11 cellular contexts compared by ENCODE assay signal in genomic region chr5:172413601-172414000, GRCh38. TPM values are rescaled to one million over a fixed set of nuclear protein-coding genes. Genes with fewer than 3 reads are reported as not detected.
DNase-seq lines count a peak whose midpoint lies in the region; ATAC-seq and TF ChIP-seq lines count a peak whose summit lies in the region.
"Had no signal": no experiment of that assay in that cellular context is flagged by ENCODE, and none has a peak within 500 bp of the region (broad histone marks: within the 10 kb centered on the region; RNA-seq: fewer than 3 reads in every experiment).

No MANE protein-coding gene starts in this region.

- no peak overlapping the region for H3K4me3 Mint-ChIP-seq in WTC11
- peak overlapping the region; percentile 36 for H3K4me3 Mint-ChIP-seq in glutamatergic neuron (ENCODE audit: unreplicated experiment)
- H3K4me3 Mint-ChIP-seq: activated T-cell treated with anti-CD3 and anti-CD28 coated beads, Interleukin-2, amount 50 U/mL, for 4 hours had no signal

- H3K36me3 ChIP-seq in stomach smooth muscle (ENCODE audit: control insufficient read depth in 2 of 2, insufficient read depth in 2 of 2, low read length in 2 of 2): no peaks in the 10 kb centered on the region

- no peak overlapping the region for H3K9ac ChIP-seq in stomach smooth muscle (ENCODE audit: low read length in 2 of 2)

- DNase-seq in WTC11 (ENCODE audit: low spot score): no peak
- no peak for DNase-seq in glutamatergic neuron
- no peak for DNase-seq in stimulated activated CD4-positive, alpha-beta T cell treated with anti-CD3 and anti-CD28 coated beads, Interleukin-15, amount 100 ng/mL, for 24 hours
- no peak for DNase-seq in NCI-H1105 treated with DMSO at 0.1 percent for 48 hours (lab: John Stamatoyannopoulos, UW)
- no peak for DNase-seq in hippocampal formation (lab: John Stamatoyannopoulos, UW)
- DNase-seq: activated T-cell treated with anti-CD3 and anti-CD28 coated beads, Interleukin-2, amount 50 U/mL, for 4 hours; NCI-H446; SHP77 had no signal

- H3K27me3 ChIP-seq in stomach smooth muscle (ENCODE audit: control insufficient read depth in 1 of 2, insufficient read depth in 2 of 2, low read length in 2 of 2): no peaks in the 10 kb centered on the region

- H3K27ac ChIP-seq in C4-2B (peak overlapping the region; percentile 63), stomach smooth muscle (ENCODE audit: low read length) (peak overlapping the region; percentile 85)

- ATAC-seq in WTC11: no peak
- ATAC-seq in HG02763 (IDR thresholded peaks at IDR 0.05; ENCODE audit: unreplicated experiment): no peak
- ATAC-seq: activated T-cell treated with anti-CD3 and anti-CD28 coated beads, Interleukin-2, amount 50 U/mL, for 4 hours had no signal

- no peak overlapping the region for H3K4me3 ChIP-seq in stomach smooth muscle (ENCODE audit: low read length in 2 of 2)

- peaks cover 29% of the 10 kb centered on the region for H3K36me3 Mint-ChIP-seq in WTC11
- H3K36me3 Mint-ChIP-seq in glutamatergic neuron (ENCODE audit: unreplicated experiment): no peaks in the 10 kb centered on the region

- no peaks in the 10 kb centered on the region for H3K9me3 ChIP-seq in stomach smooth muscle (ENCODE audit: control insufficient read depth in 2 of 2, low read length in 2 of 2)

- H3K4me1 ChIP-seq in stomach smooth muscle (ENCODE audit: control insufficient read depth, insufficient read depth, low read length): peaks cover 71% of the 10 kb centered on the region

- POLR2A ChIA-PET in WTC11 (lab: Charles Lee): no interaction called here

- H3K27ac Mint-ChIP-seq in WTC11 (peak overlapping the region; percentile 38; the same call in 1 of the 2 replicates), glutamatergic neuron (ENCODE audit: unreplicated experiment) (peak overlapping the region; percentile 83)

- H3K27me3 Mint-ChIP-seq in WTC11 (ENCODE audit: low read depth) (no peaks in the 10 kb centered on the region), glutamatergic neuron (ENCODE audit: unreplicated experiment) (peaks cover 3% of the 10 kb centered on the region)

- H3K9me3 Mint-ChIP-seq in WTC11 (no peaks in the 10 kb centered on the region; the same call in 1 of the 2 replicates), glutamatergic neuron (ENCODE audit: unreplicated experiment) (peaks cover 11% of the 10 kb centered on the region)
- H3K9me3 Mint-ChIP-seq: activated T-cell treated with anti-CD3 and anti-CD28 coated beads, Interleukin-2, amount 50 U/mL, for 4 hours had no signal

- no peak for TF ChIP-seq CTCF in C4-2B (conservative IDR thresholded peaks at IDR 0.05)
- no peak for TF ChIP-seq CTCF in WTC11 (IDR thresholded peaks at IDR 0.05)
- no peak for TF ChIP-seq CTCF in glutamatergic neuron (IDR thresholded peaks at IDR 0.05; ENCODE audit: partially characterized antibody, unreplicated experiment)

- H3K4me1 Mint-ChIP-seq in WTC11: peaks cover 13% of the 10 kb centered on the region; the same call in 1 of the 2 replicates
- peaks cover 48% of the 10 kb centered on the region for H3K4me1 Mint-ChIP-seq in glutamatergic neuron (ENCODE audit: low read depth, unreplicated experiment)

- CTCF ChIA-PET in WTC11 (lab: Charles Lee): no interaction called here

TF ChIP-seq in WTC11, 78 proteins besides CTCF, POLR2A, EP300 and RAD21:
- TF ChIP-seq ZMAT4 (CRISPR knock-in tag; IDR thresholded peaks at IDR 0.05) (no peak), AR (CRISPR knock-in tag; IDR thresholded peaks at IDR 0.05) (no peak), RORB (CRISPR knock-in tag; IDR thresholded peaks at IDR 0.05) (no peak), ZNF232 (CRISPR knock-in tag; IDR thresholded peaks at IDR 0.05) (no peak)
- TF ChIP-seq, protein P1, sequence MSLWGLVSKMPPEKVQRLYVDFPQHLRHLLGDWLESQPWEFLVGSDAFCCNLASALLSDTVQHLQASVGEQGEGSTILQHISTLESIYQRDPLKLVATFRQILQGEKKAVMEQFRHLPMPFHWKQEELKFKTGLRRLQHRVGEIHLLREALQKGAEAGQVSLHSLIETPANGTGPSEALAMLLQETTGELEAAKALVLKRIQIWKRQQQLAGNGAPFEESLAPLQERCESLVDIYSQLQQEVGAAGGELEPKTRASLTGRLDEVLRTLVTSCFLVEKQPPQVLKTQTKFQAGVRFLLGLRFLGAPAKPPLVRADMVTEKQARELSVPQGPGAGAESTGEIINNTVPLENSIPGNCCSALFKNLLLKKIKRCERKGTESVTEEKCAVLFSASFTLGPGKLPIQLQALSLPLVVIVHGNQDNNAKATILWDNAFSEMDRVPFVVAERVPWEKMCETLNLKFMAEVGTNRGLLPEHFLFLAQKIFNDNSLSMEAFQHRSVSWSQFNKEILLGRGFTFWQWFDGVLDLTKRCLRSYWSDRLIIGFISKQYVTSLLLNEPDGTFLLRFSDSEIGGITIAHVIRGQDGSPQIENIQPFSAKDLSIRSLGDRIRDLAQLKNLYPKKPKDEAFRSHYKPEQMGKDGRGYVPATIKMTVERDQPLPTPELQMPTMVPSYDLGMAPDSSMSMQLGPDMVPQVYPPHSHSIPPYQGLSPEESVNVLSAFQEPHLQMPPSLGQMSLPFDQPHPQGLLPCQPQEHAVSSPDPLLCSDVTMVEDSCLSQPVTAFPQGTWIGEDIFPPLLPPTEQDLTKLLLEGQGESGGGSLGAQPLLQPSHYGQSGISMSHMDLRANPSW (CRISPR knock-in tag; conservative IDR thresholded peaks at IDR 0.05; ENCODE audit: low read depth): no peak
- TF ChIP-seq, protein P2, sequence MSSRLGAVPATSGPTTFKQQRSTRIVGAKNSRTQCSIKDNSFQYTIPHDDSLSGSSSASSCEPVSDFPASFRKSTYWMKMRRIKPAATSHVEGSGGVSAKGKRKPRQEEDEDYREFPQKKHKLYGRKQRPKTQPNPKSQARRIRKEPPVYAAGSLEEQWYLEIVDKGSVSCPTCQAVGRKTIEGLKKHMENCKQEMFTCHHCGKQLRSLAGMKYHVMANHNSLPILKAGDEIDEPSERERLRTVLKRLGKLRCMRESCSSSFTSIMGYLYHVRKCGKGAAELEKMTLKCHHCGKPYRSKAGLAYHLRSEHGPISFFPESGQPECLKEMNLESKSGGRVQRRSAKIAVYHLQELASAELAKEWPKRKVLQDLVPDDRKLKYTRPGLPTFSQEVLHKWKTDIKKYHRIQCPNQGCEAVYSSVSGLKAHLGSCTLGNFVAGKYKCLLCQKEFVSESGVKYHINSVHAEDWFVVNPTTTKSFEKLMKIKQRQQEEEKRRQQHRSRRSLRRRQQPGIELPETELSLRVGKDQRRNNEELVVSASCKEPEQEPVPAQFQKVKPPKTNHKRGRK (CRISPR knock-in tag; IDR thresholded peaks at IDR 0.05; ENCODE audit: borderline replicate concordance): no peak
- TF ChIP-seq, protein P3, sequence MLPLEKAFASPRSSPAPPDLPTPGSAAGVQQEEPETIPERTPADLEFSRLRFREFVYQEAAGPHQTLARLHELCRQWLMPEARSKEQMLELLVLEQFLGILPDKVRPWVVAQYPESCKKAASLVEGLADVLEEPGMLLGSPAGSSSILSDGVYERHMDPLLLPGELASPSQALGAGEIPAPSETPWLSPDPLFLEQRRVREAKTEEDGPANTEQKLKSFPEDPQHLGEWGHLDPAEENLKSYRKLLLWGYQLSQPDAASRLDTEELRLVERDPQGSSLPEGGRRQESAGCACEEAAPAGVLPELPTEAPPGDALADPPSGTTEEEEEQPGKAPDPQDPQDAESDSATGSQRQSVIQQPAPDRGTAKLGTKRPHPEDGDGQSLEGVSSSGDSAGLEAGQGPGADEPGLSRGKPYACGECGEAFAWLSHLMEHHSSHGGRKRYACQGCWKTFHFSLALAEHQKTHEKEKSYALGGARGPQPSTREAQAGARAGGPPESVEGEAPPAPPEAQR (CRISPR knock-in tag; IDR thresholded peaks at IDR 0.05): no peak

RNA-seq across cellular contexts. Expression of gene SH3PXD2B, which starts 40.7 kb away (rescaled TPM):
- 52.2 to 64.1 TPM (median 57.4 TPM) in 3 replicates for total RNA-seq in WTC11 (2021)
- total RNA-seq in glutamatergic neuron (ENCODE audit: unreplicated experiment): 96.8 TPM
